ENCODE assay signal across 18 cellular contexts in the genomic region with DNA sequence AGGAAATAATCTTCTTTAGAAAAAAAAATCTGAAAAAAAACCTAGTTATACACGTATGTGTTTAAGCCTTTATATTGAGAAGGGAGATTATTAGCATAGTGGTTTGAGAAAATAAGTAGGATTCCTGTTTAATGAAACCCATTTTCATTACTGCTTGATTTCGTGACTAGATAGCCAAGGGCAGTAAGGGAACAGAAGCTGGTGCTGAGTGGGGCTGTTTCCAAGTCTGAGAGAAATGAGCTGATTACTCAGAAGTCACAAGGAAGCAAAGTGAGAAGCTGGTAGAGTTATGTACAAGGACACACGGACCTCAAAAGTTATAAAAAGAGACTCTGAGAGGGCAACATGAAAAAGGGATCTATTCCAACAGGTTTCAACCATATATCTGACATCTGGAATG.
"Had no signal": no experiment of that assay in that cellular context is flagged by ENCODE, and none has a peak within 500 bp of the region (broad histone marks: within the 10 kb centered on the region; RNA-seq: fewer than 3 reads in every experiment).

No MANE protein-coding gene starts in this region.

- H3K36me3 ChIP-seq: adrenal gland, esophagus squamous epithelium, lower lobe of right lung, prostate gland, stomach, thoracic aorta had no signal

- DNase-seq: activated CD4-positive, alpha-beta T cell treated with anti-CD3 and anti-CD28 coated beads, Interleukin-2, amount 50 U/mL, for 4 hours; activated CD4-positive, CD25-positive, alpha-beta regulatory T cell treated with anti-CD3 and anti-CD28 coated beads, Interleukin-2, amount 50 U/mL, for 72 hours; activated gamma-delta T cell; cerebellar nuclear complex; effector memory CD8-positive, alpha-beta T cell; esophagus squamous epithelium; hypothalamus; islet precursor cell; left colon; lower lobe of right lung; midbrain; nephron progenitor cell; stimulated activated CD4-positive, alpha-beta T cell treated with anti-CD3 and anti-CD28 coated beads, Interleukin-4, amount 100 ng/mL, for 24 hours; stomach had no signal

- H3K4me2 ChIP-seq: smooth muscle cell had no signal

- H3K27me3 ChIP-seq: adrenal gland, esophagus squamous epithelium, stomach had no signal

- H3K27ac ChIP-seq: adrenal gland, esophagus squamous epithelium, lower lobe of right lung, prostate gland, stomach, thoracic aorta had no signal

- H3K4me1 ChIP-seq: adrenal gland, esophagus squamous epithelium, lower lobe of right lung, prostate gland, stomach had no signal

- H3K4me3 ChIP-seq: adrenal gland, esophagus squamous epithelium, lower lobe of right lung, prostate gland, smooth muscle cell, stomach, thoracic aorta had no signal

- H3K9me3 ChIP-seq: adrenal gland, esophagus squamous epithelium, lower lobe of right lung, prostate gland, stomach, thoracic aorta had no signal
